ENCODE assay signal across 16 cellular contexts in genomic region chr3:52254608-52255007, GRCh38. TPM values are rescaled to one million over a fixed set of nuclear protein-coding genes. Genes with fewer than 3 reads are reported as not detected.
DNase-seq lines count a peak whose midpoint lies in the region; ATAC-seq lines count a peak whose summit lies in the region.
"Had no signal": no experiment of that assay in that cellular context is flagged by ENCODE, and none has a peak within 500 bp of the region (broad histone marks: within the 10 kb centered on the region; RNA-seq: fewer than 3 reads in every experiment).

No MANE protein-coding gene starts in this region.

- peak overlapping the region; percentile 97 for H3K27ac Mint-ChIP-seq in activated CD4-positive, alpha-beta T cell treated with anti-CD3 and anti-CD28 coated beads, Interleukin-2, amount 10 ng/mL, durations not matched to agents 7 days and 5 days
- H3K27ac Mint-ChIP-seq in activated T-cell treated with anti-CD3 and anti-CD28 coated beads, Interleukin-2, amount 50 U/mL, for 72 hours, result peak overlapping the region; percentile 51

- H3K27me3 Mint-ChIP-seq in activated CD4-positive, alpha-beta T cell treated with anti-CD3 and anti-CD28 coated beads, Interleukin-2, amount 10 ng/mL, durations not matched to agents 7 days and 5 days, result no peaks in the 10 kb centered on the region
- H3K27me3 Mint-ChIP-seq in activated T-cell treated with anti-CD3 and anti-CD28 coated beads, Interleukin-2, amount 50 U/mL, for 72 hours (ENCODE audit: low read depth), result no peaks in the 10 kb centered on the region

- H3K9me3 Mint-ChIP-seq in activated CD4-positive, alpha-beta T cell treated with anti-CD3 and anti-CD28 coated beads, Interleukin-2, amount 10 ng/mL, durations not matched to agents 7 days and 5 days, result no peaks in the 10 kb centered on the region
- no peaks in the 10 kb centered on the region for H3K9me3 Mint-ChIP-seq in activated T-cell treated with anti-CD3 and anti-CD28 coated beads, Interleukin-2, amount 50 U/mL, for 72 hours
- H3K9me3 Mint-ChIP-seq: H9, mesothelial cell of epicardium had no signal

- CTCF ChIA-PET in activated CD4-positive, alpha-beta T cell treated with anti-CD3 and anti-CD28 coated beads, Interleukin-2, amount 10 ng/mL, durations not matched to agents 7 days and 5 days (lab: Charles Lee), result interaction anchor here (1.5 to 5.4 kb wide), 3 partner anchors 23 to 84 kb away, joined by 3 to 45 read pairs (median 13); partner anchors contain the start of gene WDR82

- peak overlapping the region; percentile 41 for H3K4me3 Mint-ChIP-seq in activated CD4-positive, alpha-beta T cell treated with anti-CD3 and anti-CD28 coated beads, Interleukin-2, amount 10 ng/mL, durations not matched to agents 7 days and 5 days
- peak overlapping the region in 1 of 2 donors; percentile 37 for H3K4me3 Mint-ChIP-seq in activated T-cell treated with anti-CD3 and anti-CD28 coated beads, Interleukin-2, amount 50 U/mL, for 72 hours
- H3K4me3 Mint-ChIP-seq: H9, mesothelial cell of epicardium had no signal

- DNase-seq in activated CD4-positive, alpha-beta T cell treated with anti-CD3 and anti-CD28 coated beads, Interleukin-2, amount 10 ng/mL, durations not matched to agents 7 days and 5 days, result no peak
- no peak for DNase-seq in activated CD4-positive, alpha-beta T cell treated with anti-CD3 and anti-CD28 coated beads, Interleukin-2, amount 50 U/mL, for 1 hour
- DNase-seq in activated T-cell treated with anti-CD3 and anti-CD28 coated beads, Interleukin-2, amount 50 U/mL, for 72 hours, result no peak
- DNase-seq in NCI-H1694 treated with DMSO at 0.1 percent for 48 hours (lab: John Stamatoyannopoulos, UW) (no peak), DMS153 treated with DMSO at 0.1 percent for 48 hours (lab: John Stamatoyannopoulos, UW; ENCODE audit: unreplicated experiment) (no peak)
- DNase-seq: activated effector memory CD4-positive, alpha-beta T cell treated with Interleukin-2 at 50 U/mL for 16 hours; H9; kidney; NCI-H226; pancreas; stimulated activated CD4-positive, alpha-beta T cell treated with anti-CD3 and anti-CD28 coated beads, Interleukin-12 subunit alpha, Interleukin-12 subunit beta, amount 100 ng/mL, for 4 hours; trophoblast cell; WERI-Rb-1 had no signal

- H3K4me3 ChIP-seq in skin epidermis, result no peak overlapping the region
- H3K4me3 ChIP-seq: pancreas, SK-N-MC had no signal

- H3K4me1 Mint-ChIP-seq in activated CD4-positive, alpha-beta T cell treated with anti-CD3 and anti-CD28 coated beads, Interleukin-2, amount 10 ng/mL, durations not matched to agents 7 days and 5 days, result peaks cover 91% of the 10 kb centered on the region
- peaks cover 89% of the 10 kb centered on the region for H3K4me1 Mint-ChIP-seq in activated T-cell treated with anti-CD3 and anti-CD28 coated beads, Interleukin-2, amount 50 U/mL, for 72 hours (ENCODE audit: low read depth)
- H3K4me1 Mint-ChIP-seq: H9 had no signal

- ATAC-seq in activated T-cell treated with anti-CD3 and anti-CD28 coated beads, Interleukin-2, amount 50 U/mL, for 72 hours (replicated peaks in 1 of 2), result no peak

- peak overlapping the region in 11 of 21 experiments; percentile 42 to 95 (median 78) for H3K27ac ChIP-seq in skin epidermis
- H3K27ac ChIP-seq: SK-N-MC, WERI-Rb-1 had no signal

- H3K36me3 Mint-ChIP-seq in activated CD4-positive, alpha-beta T cell treated with anti-CD3 and anti-CD28 coated beads, Interleukin-2, amount 10 ng/mL, durations not matched to agents 7 days and 5 days (ENCODE audit: low read depth), result peaks cover 88% of the 10 kb centered on the region
- peaks cover 15 to 38% of the 10 kb centered on the region in 2 donors for H3K36me3 Mint-ChIP-seq in activated T-cell treated with anti-CD3 and anti-CD28 coated beads, Interleukin-2, amount 50 U/mL, for 72 hours (ENCODE audit: insufficient read depth in 2 of 2)

- POLR2A ChIA-PET in activated CD4-positive, alpha-beta T cell treated with anti-CD3 and anti-CD28 coated beads, Interleukin-2, amount 10 ng/mL, durations not matched to agents 7 days and 5 days (lab: Charles Lee), result interaction anchor here (1.7 kb wide), 1 partner anchor 11 kb away, joined by 4 read pairs; no protein-coding TSS in a partner anchor

RNA-seq across cellular contexts. Expression of gene PPM1M, which starts 9.0 kb away (rescaled TPM):
- 10 to 100 TPM; 82.2 to 92.7 TPM for total RNA-seq in activated CD4-positive, alpha-beta T cell treated with anti-CD3 and anti-CD28 coated beads, Interleukin-2, amount 10 ng/mL, durations not matched to agents 7 days and 5 days
- total RNA-seq in activated T-cell treated with anti-CD3 and anti-CD28 coated beads, Interleukin-2, amount 50 U/mL, for 72 hours, result 100 to 1,000 TPM; 119 to 121 TPM

RNA-seq across cellular contexts. Expression of gene TWF2, which starts 15.7 kb away (rescaled TPM):
- 100 to 1,000 TPM; 117 to 119 TPM for total RNA-seq in activated CD4-positive, alpha-beta T cell treated with anti-CD3 and anti-CD28 coated beads, Interleukin-2, amount 10 ng/mL, durations not matched to agents 7 days and 5 days
- 100 to 1,000 TPM; 124 to 133 TPM for total RNA-seq in activated T-cell treated with anti-CD3 and anti-CD28 coated beads, Interleukin-2, amount 50 U/mL, for 72 hours

RNA-seq across cellular contexts. Expression of gene WDR82, which starts 23.8 kb away (rescaled TPM):
- total RNA-seq in activated CD4-positive, alpha-beta T cell treated with anti-CD3 and anti-CD28 coated beads, Interleukin-2, amount 10 ng/mL, durations not matched to agents 7 days and 5 days, result 100 to 1,000 TPM; 140 to 143 TPM
- 100 to 1,000 TPM; 113 to 120 TPM for total RNA-seq in activated T-cell treated with anti-CD3 and anti-CD28 coated beads, Interleukin-2, amount 50 U/mL, for 72 hours

RNA-seq across cellular contexts. Expression of gene TLR9, which starts 29.2 kb away (rescaled TPM):
- total RNA-seq in activated CD4-positive, alpha-beta T cell treated with anti-CD3 and anti-CD28 coated beads, Interleukin-2, amount 10 ng/mL, durations not matched to agents 7 days and 5 days, result under 1 TPM; 0.55 to 0.65 TPM
- 1 to 10 TPM; 1.2 to 2.3 TPM for total RNA-seq in activated T-cell treated with anti-CD3 and anti-CD28 coated beads, Interleukin-2, amount 50 U/mL, for 72 hours
- total RNA-seq: H9 had no signal

RNA-seq across cellular contexts. Expression of gene GLYCTK, which starts 33.0 kb away (rescaled TPM):
- total RNA-seq in activated CD4-positive, alpha-beta T cell treated with anti-CD3 and anti-CD28 coated beads, Interleukin-2, amount 10 ng/mL, durations not matched to agents 7 days and 5 days, result 10 to 100 TPM; 25.0 to 29.4 TPM
- total RNA-seq in activated T-cell treated with anti-CD3 and anti-CD28 coated beads, Interleukin-2, amount 50 U/mL, for 72 hours, result 10 to 100 TPM; 21.5 to 25.4 TPM
